Comparison of ENCODE assay signal across 8 cellular contexts in genomic region chr12:2812290-2813213, GRCh38.
DNase-seq lines count a peak whose midpoint lies in the region; ATAC-seq and TF ChIP-seq lines count a peak whose summit lies in the region.

TSS of gene ITFG2 (plus strand) at chr12:2812668. CDS start at chr12:2812761, 93 bp downstream.

- peak within 1 kb of the TSS; percentile 99 for H3K4me3 ChIP-seq in AG10803 (ENCODE audit: low read length)

- ATAC-seq in GM19035 (IDR thresholded peaks at IDR 0.05; ENCODE audit: unreplicated experiment) = peak; percentile 93
- peak; percentile 95 for ATAC-seq in HG03354 (IDR thresholded peaks at IDR 0.05; ENCODE audit: poor library complexity, severe bottlenecking, unreplicated experiment)
- ATAC-seq in activated CD4-positive, CD25-positive, alpha-beta regulatory T cell treated with anti-CD3 and anti-CD28 coated beads, Interleukin-2, amount 50 U/mL, for 24 hours = peak; percentile 97

- DNase-seq in AG10803 (ENCODE audit: low read depth) = peak; percentile 98
- peak; percentile 99 for DNase-seq in NCI-H446 treated with DMSO at 0.1 percent for 48 hours (lab: John Stamatoyannopoulos, UW)
- DNase-seq in cerebellar cortex (ENCODE audit: low spot score) = peak; percentile 100
- peak; percentile 99 for DNase-seq in iris pigment epithelial cell (ENCODE audit: low read depth)
- peak; percentile 90 to 96 for DNase-seq in stimulated activated CD4-positive, alpha-beta T cell treated with anti-CD3 and anti-CD28 coated beads, Interleukin-12 subunit alpha, Interleukin-12 subunit beta, amount 100 ng/mL, for 24 hours (ENCODE audit: low read depth in 2 of 2)

- TF ChIP-seq CTCF in AG10803 (conservative IDR thresholded peaks at IDR 0.05; ENCODE audit: low read length) = no peak

Comparison
In these comparisons a context has a peak if more than half of its experiments do, and no peak if none do; other contexts are left out.
1. Peak in every context shown above with its lines: DNase-seq, ATAC-seq and H3K4me3 ChIP-seq.